In the genomic region with DNA sequence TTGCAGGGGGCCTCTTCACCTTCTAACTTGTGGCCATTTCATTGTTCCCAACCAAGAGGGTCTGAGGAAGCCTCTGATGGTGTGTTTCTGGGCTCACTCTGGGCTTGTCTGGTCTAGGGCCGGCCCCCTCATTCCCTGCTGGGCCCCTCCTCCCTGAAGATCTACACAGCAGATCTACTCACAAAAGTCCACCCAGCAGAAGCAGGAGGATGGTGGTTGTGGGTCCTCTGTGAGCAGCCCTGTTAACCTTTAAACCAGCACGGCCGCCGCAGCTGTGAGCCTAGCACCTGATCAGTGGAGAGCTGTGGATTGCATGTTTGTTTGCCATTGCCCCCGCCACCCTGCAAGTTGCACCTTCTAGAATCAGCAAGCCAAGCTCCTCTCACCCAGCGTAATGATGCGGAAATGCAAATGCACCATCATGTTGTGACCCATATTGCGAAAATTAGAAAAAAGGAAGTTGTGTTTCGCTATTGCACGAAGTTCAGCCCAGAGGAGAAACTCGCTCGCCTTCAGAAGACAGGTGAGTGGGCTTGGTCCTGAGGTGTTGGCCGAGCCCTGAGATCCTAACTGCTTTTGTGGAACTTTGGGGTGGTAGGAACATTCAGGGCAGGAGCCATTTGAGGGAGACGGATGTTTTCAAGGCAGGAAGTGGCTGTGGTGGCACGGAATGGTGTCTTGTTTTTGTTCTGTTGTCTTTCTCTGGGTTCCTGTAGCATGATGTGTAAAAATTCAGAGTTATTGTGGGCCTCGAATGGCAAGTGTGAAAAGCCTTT, we compare ENCODE assay signal across 9 cellular contexts. TPM values are rescaled to one million over a fixed set of nuclear protein-coding genes. Genes with fewer than 3 reads are reported as not detected.
DNase-seq lines count a peak whose midpoint lies in the region; ATAC-seq, FAIRE-seq and TF ChIP-seq lines count a peak whose summit lies in the region.
"Had no signal": no experiment of that assay in that cellular context is flagged by ENCODE, and none has a peak within 500 bp of the region (broad histone marks: within the 10 kb centered on the region; RNA-seq: fewer than 3 reads in every experiment).

No MANE protein-coding gene starts in this region.

- peak overlapping the region; percentile 61; the same call in 1 of the 2 replicates for H2BK20ac ChIP-seq in H1 (ENCODE audit: low read length)

- H3K4me2 ChIP-seq in H1 (ENCODE audit: insufficient read depth in 1 of 2, low read depth in 2 of 2, low read length in 2 of 2), result no peak overlapping the region

- no peak overlapping the region for H3K4ac ChIP-seq in H1 (replicated peaks; ENCODE audit: insufficient read length, low read depth, low read length)

- TF ChIP-seq EP300 in H1 (IDR thresholded peaks at IDR 0.05; ENCODE audit: borderline replicate concordance in 1 of 2, low read depth in 2 of 2, low read length in 2 of 2), result no peak

- no peaks in the 10 kb centered on the region; the same call in 1 of the 2 replicates for H3K23me2 ChIP-seq in H1 (ENCODE audit: low read depth, low read length)

- H3K27me3 ChIP-seq in H1 (replicated peaks in 1 of 4; ENCODE audit: control insufficient read depth in 3 of 4, extremely low read depth in 1 of 4, insufficient read depth in 3 of 4, low read length in 3 of 4), result no peaks in the 10 kb centered on the region

- no peaks in the 10 kb centered on the region for H3K79me1 ChIP-seq in H1 (ENCODE audit: low read depth, low read length)

- 0 out of 4 replicates have a peak, but pooled peaks cover 0 to 2% of the 10 kb centered on the region in 2 experiments for H3K9me3 ChIP-seq in H1 (ENCODE audit: insufficient read depth in 2 of 2, low read depth in 1 of 2, low read length in 1 of 2)

- H4K5ac ChIP-seq in H1 (ENCODE audit: insufficient read length, low read depth, low read length), result no peak overlapping the region

- FAIRE-seq in H1 (lab: Jason Lieb, UNC), result no peak
- FAIRE-seq: A204.1 had no signal

- H4K8ac ChIP-seq in H1 (ENCODE audit: extremely low read depth, insufficient read depth, low read length), result no peak overlapping the region; the same call in 1 of the 2 replicates

- no peaks in the 10 kb centered on the region for H4K20me1 ChIP-seq in H1 (replicated peaks in 1 of 2; ENCODE audit: control insufficient read depth in 1 of 2, insufficient read depth in 2 of 2, low read length in 2 of 2)

- 85% methylated on average over 16 of the region's 16 CpGs; no CpG with 5 or more reads in 1 of the 2 experiments for WGBS in H1 (ENCODE audit: extremely low coverage in 1 of 2, insufficient coverage in 1 of 2, insufficient read length in 1 of 2, insufficient replicate concordance in 2 of 2, low coverage in 1 of 2, low lambda C conversion rate in 2 of 2, missing lambda C conversion rate in 1 of 2), 2 experiments

- TF ChIP-seq CTCF in H1 (IDR thresholded peaks at IDR 0.05; ENCODE audit: control extremely low read depth in 1 of 3, insufficient read depth in 1 of 3, low read depth in 1 of 3, low read length in 3 of 3) (no peak), omental fat pad (IDR thresholded peaks at IDR 0.05) (no peak)

- H2AK5ac ChIP-seq in H1 (ENCODE audit: low read depth, low read length), result no peak overlapping the region

- no peak overlapping the region for H2BK5ac ChIP-seq in H1 (ENCODE audit: low read depth, low read length)

- peak overlapping the region; percentile 90; the same call in 1 of the 2 replicates for H2BK12ac ChIP-seq in H1 (ENCODE audit: low read depth, low read length)

- no peaks in the 10 kb centered on the region for H3K36me3 ChIP-seq in H1 (ENCODE audit: control insufficient read depth in 2 of 4, insufficient read depth in 4 of 4, low read length in 3 of 4)

- no peak overlapping the region for H3K18ac ChIP-seq in H1 (ENCODE audit: extremely low read depth, low read length)

- H3K23ac ChIP-seq in H1 (ENCODE audit: insufficient read length), result no peak overlapping the region

- H3K79me2 ChIP-seq in H1 (ENCODE audit: control insufficient read depth in 1 of 2, insufficient read depth in 2 of 2, low read length in 2 of 2), result no peaks in the 10 kb centered on the region

- H2AFZ ChIP-seq in H1 (ENCODE audit: low read length), result 0 out of 2 replicates have a peak overlapping the region, but pooled peaks have one; percentile 53

- POLR2A ChIA-PET in H1 (lab: Charles Lee; ENCODE audit: partially characterized antibody), result no interaction called here

- ATAC-seq in HG03457 (IDR thresholded peaks at IDR 0.05; ENCODE audit: unreplicated experiment), result peak; percentile 65
- no peak for ATAC-seq in omental fat pad (ENCODE audit: low FRiP score)

- no peak overlapping the region; a peak in 1 of 7 replicates for H3K9ac ChIP-seq in H1 (replicated peaks in 1 of 4; ENCODE audit: extremely low read depth in 1 of 4, low read depth in 3 of 4, low read length in 3 of 4)

- H3K4me3 ChIP-seq in H1 (ENCODE audit: extremely low read depth in 1 of 4, insufficient read depth in 2 of 4, low read depth in 3 of 4, low read length in 4 of 4) (no peak overlapping the region), skin epidermis (peak overlapping the region; percentile 34 to 52 (median 40))

- no peak overlapping the region for H4K91ac ChIP-seq in H1 (replicated peaks; ENCODE audit: insufficient read length, low read length)

- H2BK15ac ChIP-seq in H1 (ENCODE audit: low read length), result peak overlapping the region; percentile 31; the same call in 1 of the 2 replicates

- no peak overlapping the region for H2BK120ac ChIP-seq in H1 (replicated peaks; ENCODE audit: low read depth, low read length)

- no peak for TF ChIP-seq POLR2A in H1 (IDR thresholded peaks at IDR 0.05; ENCODE audit: control extremely low read depth in 1 of 2, low read depth in 2 of 2, low read length in 2 of 2)

- H3K27ac ChIP-seq in H1 (ENCODE audit: low read depth, low read length) (no peak overlapping the region; the same call in 1 of the 2 replicates), skin epidermis (peak overlapping the region in 20 of 21 experiments; percentile 63 to 100 (median 88))

- H3K56ac ChIP-seq in H1 (replicated peaks; ENCODE audit: insufficient read length, low read depth, low read length), result no peak overlapping the region

- CTCF ChIA-PET in H1 (lab: Charles Lee; ENCODE audit: partially characterized antibody), result interaction anchor here (0.6 kb wide), 1 partner anchor 23 kb away, joined by 3 read pairs; no protein-coding TSS in a partner anchor

- TF ChIP-seq RAD21 in H1 (IDR thresholded peaks at IDR 0.05 in 1 of 2, conservative IDR thresholded peaks at IDR 0.05 in 1 of 2; ENCODE audit: low read depth in 2 of 2, low read length in 2 of 2), result no peak

- H3K14ac ChIP-seq in H1 (ENCODE audit: insufficient read length), result no peak overlapping the region

- DNase-seq in activated T-cell treated with anti-CD3 and anti-CD28 coated beads for 1 hour (ENCODE audit: low read depth) (peak; percentile 59), activated T-cell treated with anti-CD3 and anti-CD28 coated beads for 4 hours (no peak), H1 (ENCODE audit: low read depth in 1 of 2, low spot score in 2 of 2) (no peak), NCI-H446 treated with DMSO at 0.1 percent for 48 hours (lab: John Stamatoyannopoulos, UW) (no peak), omental fat pad (ENCODE audit: low spot score) (no peak)
- DNase-seq in activated CD4-positive, CD25-positive, alpha-beta regulatory T cell treated with anti-CD3 and anti-CD28 coated beads, Interleukin-2, amount 50 U/mL, for 72 hours, result peak; percentile 74

- peaks cover 0 to 15% (median 4%) of the 10 kb centered on the region in 4 experiments; a peak in 5 of 7 replicates for H3K4me1 ChIP-seq in H1 (replicated peaks in 1 of 4; ENCODE audit: control insufficient read depth in 3 of 4, insufficient read depth in 4 of 4, low read length in 3 of 4)

TF ChIP-seq in H1, 55 proteins besides CTCF, POLR2A, EP300 and RAD21 (continues in another document):
- TF ChIP-seq CBX5 (IDR thresholded peaks at IDR 0.05; ENCODE audit: low read depth, low read length), result no peak
- TF ChIP-seq RBBP5 (IDR thresholded peaks at IDR 0.05; ENCODE audit: borderline replicate concordance, low read depth, low read length), result no peak
- TF ChIP-seq TBP (IDR thresholded peaks at IDR 0.05; ENCODE audit: low read depth, low read length), result no peak
- no peak for TF ChIP-seq BACH1 (IDR thresholded peaks at IDR 0.05; ENCODE audit: low read length)
- no peak for TF ChIP-seq RXRA (IDR thresholded peaks at IDR 0.05; ENCODE audit: insufficient read depth, low read depth, low read length)
- no peak for TF ChIP-seq SIX5 (IDR thresholded peaks at IDR 0.05; ENCODE audit: low read depth, low read length)
- no peak for TF ChIP-seq HDAC6 (IDR thresholded peaks at IDR 0.05; ENCODE audit: low read depth, low read length)
- no peak for TF ChIP-seq KDM4A (IDR thresholded peaks at IDR 0.05; ENCODE audit: low read depth, low read length, severe bottlenecking)
- TF ChIP-seq JUN (IDR thresholded peaks at IDR 0.05; ENCODE audit: low read depth, low read length), result no peak
- no peak for TF ChIP-seq MAX (IDR thresholded peaks at IDR 0.05)
- TF ChIP-seq NANOG (IDR thresholded peaks at IDR 0.05; ENCODE audit: insufficient read depth, low read depth, low read length, poor library complexity, severe bottlenecking), result no peak
- TF ChIP-seq SAP30 (IDR thresholded peaks at IDR 0.05; ENCODE audit: insufficient read depth, insufficient replicate concordance, low read length), result no peak
- TF ChIP-seq, protein P1, sequence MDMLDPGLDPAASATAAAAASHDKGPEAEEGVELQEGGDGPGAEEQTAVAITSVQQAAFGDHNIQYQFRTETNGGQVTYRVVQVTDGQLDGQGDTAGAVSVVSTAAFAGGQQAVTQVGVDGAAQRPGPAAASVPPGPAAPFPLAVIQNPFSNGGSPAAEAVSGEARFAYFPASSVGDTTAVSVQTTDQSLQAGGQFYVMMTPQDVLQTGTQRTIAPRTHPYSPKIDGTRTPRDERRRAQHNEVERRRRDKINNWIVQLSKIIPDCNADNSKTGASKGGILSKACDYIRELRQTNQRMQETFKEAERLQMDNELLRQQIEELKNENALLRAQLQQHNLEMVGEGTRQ (IDR thresholded peaks at IDR 0.05; ENCODE audit: low read length), result no peak

RNA-seq across cellular contexts. Expression of gene FGD3, which starts 16.7 kb away (rescaled TPM):
- total RNA-seq in H1 (2021; fragmentation: NEBNext Ultra II Directional; extraction: Animal tissue kit (Norgen Biotek cat#: 25700)), result 1.4 and 1.9 TPM in 2 replicates
- 1.4 and 2.3 TPM in 2 replicates for polyA plus RNA-seq in H1 (2011; rRNA removed)
- 2.0 TPM for polyA plus RNA-seq in H1 (2011; cell fraction: cytosol; rRNA removed)
- 3.2 TPM for polyA plus RNA-seq in H1 (2011; cell fraction: nucleus; rRNA removed)
- polyA plus RNA-seq in H1 (2012, experiment 1 of 2), result 0.73 to 1.6 TPM (median 1.2 TPM) in 4 replicates
- 1.0 TPM for polyA plus RNA-seq in H1 (2012, experiment 2 of 2)
- polyA plus RNA-seq in H1 (2013, experiment 1 of 2), result 0.51 TPM
- 0.53 TPM for polyA plus RNA-seq in H1 (2013, experiment 2 of 2)
- 1.4 and 1.6 TPM in 2 replicates for polyA minus RNA-seq in H1 (2011; rRNA and poly(A)+ RNA removed)
- polyA minus RNA-seq in H1 (2011; cell fraction: cytosol; rRNA and poly(A)+ RNA removed), result 2.0 TPM
- 1.4 TPM for polyA minus RNA-seq in H1 (2011; cell fraction: nucleus; rRNA and poly(A)+ RNA removed)
- 10 to 100 TPM in 2 of 4 donors, 1 to 10 TPM in 2; 5.4 to 26.5 (median 8.9) TPM for total RNA-seq in omental fat pad

Comparison
In these comparisons a context has a peak if more than half of its experiments do, and no peak if none do; other contexts are left out.
1. DNase-seq: peak in activated T-cell treated with anti-CD3 and anti-CD28 coated beads for 1 hour (single experiment) and activated CD4-positive, CD25-positive, alpha-beta regulatory T cell treated with anti-CD3 and anti-CD28 coated beads, Interleukin-2, amount 50 U/mL, for 72 hours (single experiment); none in activated T-cell treated with anti-CD3 and anti-CD28 coated beads for 4 hours (single experiment), H1 (0 of 2), NCI-H446 treated with DMSO at 0.1 percent for 48 hours (single experiment) and omental fat pad (single experiment).
2. H3K4me3 ChIP-seq: peak in skin epidermis (7 of 7); none in H1 (0 of 4).